Comparison of ENCODE assay signal across 8 cellular contexts in the genomic region with DNA sequence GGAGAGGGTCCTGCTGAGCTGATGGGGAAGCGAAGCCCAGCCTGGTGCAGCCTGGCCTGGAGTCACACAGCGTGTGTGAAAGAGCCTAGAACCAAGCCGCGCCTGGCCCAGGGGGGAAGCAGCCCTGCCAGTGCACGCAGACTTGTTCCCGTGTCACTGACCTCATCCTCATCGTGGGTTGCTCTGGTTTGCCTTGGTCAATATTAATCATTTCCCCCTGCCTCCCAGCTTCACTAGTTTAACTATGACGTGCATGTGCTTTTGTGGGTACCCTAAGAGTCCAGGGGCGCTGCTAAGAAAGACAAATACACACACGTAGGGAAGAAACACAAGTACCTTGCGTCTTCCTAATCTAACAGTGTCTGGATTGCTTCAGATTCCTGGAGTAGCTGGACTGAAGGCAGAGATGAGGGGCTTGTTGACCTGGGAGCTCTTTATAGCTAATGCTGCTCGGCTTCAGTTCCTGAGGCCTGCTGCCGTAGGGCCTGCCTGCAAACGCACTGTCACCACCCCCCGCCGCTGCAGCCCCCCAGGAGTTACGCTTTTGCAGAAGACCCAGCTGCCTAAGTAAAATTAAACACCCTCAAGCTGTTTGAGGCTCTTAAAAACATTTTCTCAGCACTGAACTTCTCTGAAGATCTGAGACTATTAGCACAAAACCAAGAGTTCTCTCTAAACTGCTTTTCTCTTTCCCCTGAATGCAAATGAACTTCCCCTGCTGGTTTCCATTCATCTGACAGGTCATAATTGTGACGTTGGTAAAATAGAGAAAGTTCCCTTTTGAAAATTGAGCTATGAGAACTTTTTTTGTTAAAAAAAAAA.
DNase-seq lines count a peak whose midpoint lies in the region; ATAC-seq and TF ChIP-seq lines count a peak whose summit lies in the region.

No MANE protein-coding gene starts in this region.

- H3K36me3 ChIP-seq in Karpas-422 (ENCODE audit: insufficient read depth, low read length), result no peaks in the 10 kb centered on the region
- no peaks in the 10 kb centered on the region for H3K36me3 ChIP-seq in SK-N-SH (replicated peaks in 1 of 2; ENCODE audit: control insufficient read depth in 1 of 2, insufficient read depth in 2 of 2, low read length in 1 of 2)

- WGBS in SK-N-SH (ENCODE audit: low lambda C conversion rate), result 77% methylated on average over 16 of the region's 18 CpGs

- POLR2A ChIA-PET in SK-N-SH (lab: Yijun Ruan, JAX), result no interaction called here

- H3K9me2 ChIP-seq in Karpas-422 (replicated peaks; ENCODE audit: insufficient read depth, low read length) (no peaks in the 10 kb centered on the region), SK-N-SH (no peaks in the 10 kb centered on the region)

- H3K4me1 ChIP-seq in Karpas-422 (ENCODE audit: low read length) (peaks cover 57% of the 10 kb centered on the region), SK-N-SH (ENCODE audit: control insufficient read depth in 1 of 2, insufficient read depth in 2 of 2, low read depth in 1 of 2, low read length in 1 of 2) (peaks cover 0 to 24% of the 10 kb centered on the region in 2 experiments; a peak in 1 of 4 replicates)

- no peak for TF ChIP-seq EP300 in SK-N-SH (IDR thresholded peaks at IDR 0.05; ENCODE audit: borderline replicate concordance in 1 of 2, low read depth in 1 of 2, low read length in 1 of 2)

- H2AFZ ChIP-seq in Karpas-422 (ENCODE audit: low read length), result no peak overlapping the region
- H2AFZ ChIP-seq in SK-N-SH (ENCODE audit: low read depth), result no peak overlapping the region

- TF ChIP-seq RAD21 in SK-N-SH (IDR thresholded peaks at IDR 0.05; ENCODE audit: low read length), result no peak

- TF ChIP-seq POLR2A in GM15510 (IDR thresholded peaks at IDR 0.05; ENCODE audit: borderline replicate concordance, extremely low read depth, insufficient read length), result peak; percentile 47

- H3K9ac ChIP-seq in Karpas-422 (ENCODE audit: low read length) (peak overlapping the region; percentile 86), SK-N-SH (no peak overlapping the region)

- H3K27me3 ChIP-seq in Karpas-422 (ENCODE audit: low read length) (no peaks in the 10 kb centered on the region), SK-N-SH (ENCODE audit: insufficient read depth) (no peaks in the 10 kb centered on the region)

- H3K4me2 ChIP-seq in Karpas-422 (ENCODE audit: low read depth, low read length, poor library complexity, severe bottlenecking), result peak overlapping the region; percentile 81
- no peak overlapping the region for H3K4me2 ChIP-seq in SK-N-SH

- H4K20me1 ChIP-seq in Karpas-422 (ENCODE audit: insufficient read depth, low read depth, low read length) (no peaks in the 10 kb centered on the region), SK-N-SH (ENCODE audit: insufficient read depth) (no peaks in the 10 kb centered on the region)

- no peak for TF ChIP-seq CTCF in SK-N-SH (IDR thresholded peaks at IDR 0.05)

- CTCF ChIA-PET in SK-N-SH (lab: Yijun Ruan, JAX), result interaction anchor here (1.2 to 1.7 kb wide), 2 partner anchors 9 to 11 kb away, joined by 3 to 10 read pairs; no protein-coding TSS in a partner anchor

- DNase-seq in Karpas-422 (peak; percentile 95), nucleus accumbens (lab: John Stamatoyannopoulos, UW) (peak in 49 of 56 donors; percentile 19 to 83 (median 63)), LoVo (ENCODE audit: low spot score) (no peak), HCEC 1CT (no peak), SK-N-SH (no peak)
- peak; percentile 28 for DNase-seq in central memory CD4-positive, alpha-beta T cell

- no peaks in the 10 kb centered on the region for H3F3A ChIP-seq in SK-N-SH (replicated peaks; ENCODE audit: insufficient read depth)

- no peaks in the 10 kb centered on the region for H3K9me3 ChIP-seq in Karpas-422 (ENCODE audit: low read length)
- H3K9me3 ChIP-seq in SK-N-SH, result no peaks in the 10 kb centered on the region

- peak; percentile 50 for ATAC-seq in GM21528 (IDR thresholded peaks at IDR 0.05; ENCODE audit: low FRiP score, unreplicated experiment)

- H3K79me2 ChIP-seq in Karpas-422 (ENCODE audit: low read length) (no peaks in the 10 kb centered on the region), SK-N-SH (ENCODE audit: insufficient read depth) (no peaks in the 10 kb centered on the region)

- H3K4me3 ChIP-seq in Karpas-422 (ENCODE audit: low read length) (peak overlapping the region; percentile 68), SK-N-SH (ENCODE audit: low read depth in 2 of 2, low read length in 1 of 2) (no peak overlapping the region)

- peak overlapping the region; percentile 97 for H3K27ac ChIP-seq in Karpas-422 (ENCODE audit: low read length)
- no peak overlapping the region for H3K27ac ChIP-seq in SK-N-SH (ENCODE audit: low read depth in 2 of 2, low read length in 1 of 2)

TF ChIP-seq in SK-N-SH, 30 proteins besides CTCF, POLR2A, EP300 and RAD21:
- TF ChIP-seq, protein P1, sequence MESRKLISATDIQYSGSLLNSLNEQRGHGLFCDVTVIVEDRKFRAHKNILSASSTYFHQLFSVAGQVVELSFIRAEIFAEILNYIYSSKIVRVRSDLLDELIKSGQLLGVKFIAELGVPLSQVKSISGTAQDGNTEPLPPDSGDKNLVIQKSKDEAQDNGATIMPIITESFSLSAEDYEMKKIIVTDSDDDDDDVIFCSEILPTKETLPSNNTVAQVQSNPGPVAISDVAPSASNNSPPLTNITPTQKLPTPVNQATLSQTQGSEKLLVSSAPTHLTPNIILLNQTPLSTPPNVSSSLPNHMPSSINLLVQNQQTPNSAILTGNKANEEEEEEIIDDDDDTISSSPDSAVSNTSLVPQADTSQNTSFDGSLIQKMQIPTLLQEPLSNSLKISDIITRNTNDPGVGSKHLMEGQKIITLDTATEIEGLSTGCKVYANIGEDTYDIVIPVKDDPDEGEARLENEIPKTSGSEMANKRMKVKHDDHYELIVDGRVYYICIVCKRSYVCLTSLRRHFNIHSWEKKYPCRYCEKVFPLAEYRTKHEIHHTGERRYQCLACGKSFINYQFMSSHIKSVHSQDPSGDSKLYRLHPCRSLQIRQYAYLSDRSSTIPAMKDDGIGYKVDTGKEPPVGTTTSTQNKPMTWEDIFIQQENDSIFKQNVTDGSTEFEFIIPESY (IDR thresholded peaks at IDR 0.05; ENCODE audit: borderline replicate concordance, low read depth), result no peak
- TF ChIP-seq JUND (IDR thresholded peaks at IDR 0.05), result no peak
- TF ChIP-seq TCF12 (IDR thresholded peaks at IDR 0.05), result no peak
- no peak for TF ChIP-seq TEAD4 (IDR thresholded peaks at IDR 0.05; ENCODE audit: borderline replicate concordance, insufficient read depth)
- TF ChIP-seq FOSL2 (IDR thresholded peaks at IDR 0.05; ENCODE audit: borderline replicate concordance, low read depth), result no peak
- TF ChIP-seq TAF1 (IDR thresholded peaks at IDR 0.05; ENCODE audit: borderline replicate concordance, low read depth, low read length), result no peak
- TF ChIP-seq, protein P2, sequence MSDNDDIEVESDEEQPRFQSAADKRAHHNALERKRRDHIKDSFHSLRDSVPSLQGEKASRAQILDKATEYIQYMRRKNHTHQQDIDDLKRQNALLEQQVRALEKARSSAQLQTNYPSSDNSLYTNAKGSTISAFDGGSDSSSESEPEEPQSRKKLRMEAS (IDR thresholded peaks at IDR 0.05; ENCODE audit: low read depth), result no peak
- TF ChIP-seq RFX5 (IDR thresholded peaks at IDR 0.05; ENCODE audit: low read length), result no peak

Comparison
In these comparisons a context has a peak if more than half of its experiments do, and no peak if none do; other contexts are left out.
1. DNase-seq: peak in Karpas-422 (single experiment), central memory CD4-positive, alpha-beta T cell (single experiment) and nucleus accumbens (49 of 56); none in LoVo (single experiment), HCEC 1CT (single experiment) and SK-N-SH (single experiment).